ENCODE assay signal across 10 cellular contexts in the genomic region with DNA sequence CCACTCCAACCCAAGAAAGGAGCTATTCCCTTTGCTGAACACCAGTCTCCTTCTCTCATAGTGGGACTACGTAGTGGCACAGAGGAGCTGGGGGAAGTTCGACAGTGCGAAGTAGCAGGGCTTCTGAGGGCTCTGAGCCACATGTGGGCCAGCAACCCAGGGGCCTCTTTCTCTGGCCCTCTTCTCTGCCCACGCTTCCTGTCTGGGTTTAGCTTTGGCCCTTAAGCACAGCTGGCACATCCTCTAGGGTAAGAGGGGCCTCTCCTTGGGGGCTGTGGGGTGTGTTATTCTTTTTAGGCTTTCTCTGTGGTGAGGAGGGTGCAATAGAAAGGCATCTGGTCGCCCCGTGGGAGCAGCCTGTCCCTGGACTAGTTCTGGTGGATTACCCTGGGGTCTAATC.
A peak's percentile ranks its signal among the peaks of the same experiment; 100 is the strongest.
DNase-seq lines count a peak whose midpoint lies in the region; ATAC-seq and TF ChIP-seq lines count a peak whose summit lies in the region.
"Had no signal": no experiment of that assay in that cellular context is flagged by ENCODE, and none has a peak within 500 bp of the region (broad histone marks: within the 10 kb centered on the region; RNA-seq: fewer than 3 reads in every experiment).

No MANE protein-coding gene starts in this region.

- ATAC-seq in activated CD4-positive, alpha-beta T cell treated with anti-CD3 and anti-CD28 coated beads for 36 hours: peak; percentile 40
- ATAC-seq in GM21619 (IDR thresholded peaks at IDR 0.05; ENCODE audit: unreplicated experiment): peak; percentile 71
- peak; percentile 61 for ATAC-seq in HG03521 (IDR thresholded peaks at IDR 0.05; ENCODE audit: unreplicated experiment)

- no peak overlapping the region for H3K4me3 ChIP-seq in breast epithelium

- peaks cover 38% of the 10 kb centered on the region for H3K4me1 Mint-ChIP-seq in activated CD4-positive, alpha-beta T cell treated with anti-CD3 and anti-CD28 coated beads for 36 hours
- no peaks in the 10 kb centered on the region for H3K4me1 Mint-ChIP-seq in progenitor cell of endocrine pancreas (ENCODE audit: low read depth)

- H3K9me3 Mint-ChIP-seq in activated CD4-positive, alpha-beta T cell treated with anti-CD3 and anti-CD28 coated beads for 36 hours (ENCODE audit: low read depth): no peaks in the 10 kb centered on the region
- peaks cover 22% of the 10 kb centered on the region for H3K9me3 Mint-ChIP-seq in progenitor cell of endocrine pancreas (ENCODE audit: low read depth)

- no peak for TF ChIP-seq POLR2A in breast epithelium (IDR thresholded peaks at IDR 0.05)

- no peak overlapping the region for H3K4me3 Mint-ChIP-seq in activated CD4-positive, alpha-beta T cell treated with anti-CD3 and anti-CD28 coated beads for 36 hours
- no peak overlapping the region for H3K4me3 Mint-ChIP-seq in progenitor cell of endocrine pancreas (ENCODE audit: low read depth)

- H3K9me3 ChIP-seq in breast epithelium: no peaks in the 10 kb centered on the region

- no peak overlapping the region for H3K27ac ChIP-seq in breast epithelium

- peak; percentile 17 for DNase-seq in activated CD4-positive, alpha-beta T cell treated with anti-CD3 and anti-CD28 coated beads for 36 hours
- DNase-seq in activated CD4-positive, alpha-beta T cell treated with anti-CD3 and anti-CD28 coated beads, Interleukin-2, amount 50 U/mL, for 4 hours: no peak
- no peak for DNase-seq in progenitor cell of endocrine pancreas (ENCODE audit: low spot score, unreplicated experiment)
- no peak for DNase-seq in breast epithelium (ENCODE audit: low spot score in 2 of 2)
- no peak for DNase-seq in HUDEP-2 (lab: John Stamatoyannopoulos, UW; ENCODE audit: unreplicated experiment in 76 of 76)
- no peak for DNase-seq in HPDE6-E6E7 (ENCODE audit: extremely low spot score)
- DNase-seq: Karpas-422, trophoblast cell had no signal

- intact Hi-C loops in activated CD4-positive, alpha-beta T cell treated with anti-CD3 and anti-CD28 coated beads for 36 hours (cut with DNase I, micrococcal nuclease): no loop called here
- intact Hi-C loops in breast epithelium (cut with DNase I; ENCODE audit: low total_unique reads): no loop called here

- H3K27ac Mint-ChIP-seq in activated CD4-positive, alpha-beta T cell treated with anti-CD3 and anti-CD28 coated beads for 36 hours: peak overlapping the region; percentile 56
- peak overlapping the region; percentile 62 for H3K27ac Mint-ChIP-seq in progenitor cell of endocrine pancreas

- POLR2A ChIA-PET in activated CD4-positive, alpha-beta T cell treated with anti-CD3 and anti-CD28 coated beads for 36 hours (lab: Charles Lee): interaction anchor here (0.7 kb wide), 1 partner anchor 19 kb away, joined by 4 read pairs; no protein-coding TSS in a partner anchor

- no peak for TF ChIP-seq CTCF in progenitor cell of endocrine pancreas (IDR thresholded peaks at IDR 0.05; ENCODE audit: unreplicated experiment)
- no peak for TF ChIP-seq CTCF in breast epithelium (IDR thresholded peaks at IDR 0.05)

- peaks cover 0 to 24% of the 10 kb centered on the region in 2 donors for H3K27me3 ChIP-seq in breast epithelium

- no peaks in the 10 kb centered on the region for H3K36me3 ChIP-seq in breast epithelium

- H3K36me3 Mint-ChIP-seq in activated CD4-positive, alpha-beta T cell treated with anti-CD3 and anti-CD28 coated beads for 36 hours (ENCODE audit: low read depth): no peaks in the 10 kb centered on the region
- H3K36me3 Mint-ChIP-seq in progenitor cell of endocrine pancreas (ENCODE audit: insufficient read depth): no peaks in the 10 kb centered on the region

- no peaks in the 10 kb centered on the region for H3K27me3 Mint-ChIP-seq in activated CD4-positive, alpha-beta T cell treated with anti-CD3 and anti-CD28 coated beads for 36 hours
- no peaks in the 10 kb centered on the region for H3K27me3 Mint-ChIP-seq in progenitor cell of endocrine pancreas

- CTCF ChIA-PET in activated CD4-positive, alpha-beta T cell treated with anti-CD3 and anti-CD28 coated beads for 36 hours (lab: Charles Lee): no interaction called here

- H3K4me1 ChIP-seq in breast epithelium: no peaks in the 10 kb centered on the region
